Comparison of ENCODE assay signal across 13 cellular contexts in genomic region chr12:6205761-6206160, GRCh38. TPM values are rescaled to one million over a fixed set of nuclear protein-coding genes. Genes with fewer than 3 reads are reported as not detected.
DNase-seq lines count a peak whose midpoint lies in the region; ATAC-seq and TF ChIP-seq lines count a peak whose summit lies in the region.
"Had no signal": no experiment of that assay in that cellular context is flagged by ENCODE, and none has a peak within 500 bp of the region (broad histone marks: within the 10 kb centered on the region; RNA-seq: fewer than 3 reads in every experiment).

No MANE protein-coding gene starts in this region.

- H3K9me3 Mint-ChIP-seq in dendritic cell treated with granulocyte-macrophage colony-stimulating factor and Interleukin-4, amounts not matched to agents 40 ng/mL and 50 ng/mL, for 4 days, result no peaks in the 10 kb centered on the region
- no peaks in the 10 kb centered on the region for H3K9me3 Mint-ChIP-seq in mesothelial cell of epicardium
- H3K9me3 Mint-ChIP-seq: activated naive CD4-positive, alpha-beta T cell treated with anti-CD3 and anti-CD28 coated beads for 36 hours; HFFc6 had no signal

- H3K27ac ChIP-seq in suprapubic skin, result peak overlapping the region; percentile 99

- H3F3A ChIP-seq in Loucy (ENCODE audit: low read depth), result no peaks in the 10 kb centered on the region

- TF ChIP-seq EP300 in suprapubic skin (IDR thresholded peaks at IDR 0.05), result no peak

- 52% methylated on average over 2 of the region's 2 CpGs for WGBS in suprapubic skin

- TF ChIP-seq CTCF in Loucy (conservative IDR thresholded peaks at IDR 0.05; ENCODE audit: low read length) (no peak), mesothelial cell of epicardium (IDR thresholded peaks at IDR 0.05; ENCODE audit: unreplicated experiment) (no peak), suprapubic skin (IDR thresholded peaks at IDR 0.05) (no peak)

- H3K36me3 ChIP-seq in Loucy (ENCODE audit: insufficient read depth, low read length), result no peaks in the 10 kb centered on the region
- no peaks in the 10 kb centered on the region for H3K36me3 ChIP-seq in suprapubic skin

- no peak overlapping the region for H3K4me3 Mint-ChIP-seq in dendritic cell treated with granulocyte-macrophage colony-stimulating factor and Interleukin-4, amounts not matched to agents 40 ng/mL and 50 ng/mL, for 4 days
- H3K4me3 Mint-ChIP-seq in mesothelial cell of epicardium, result no peak overlapping the region
- H3K4me3 Mint-ChIP-seq: activated naive CD4-positive, alpha-beta T cell treated with anti-CD3 and anti-CD28 coated beads for 36 hours; HFFc6 had no signal

- DNase-seq in mesothelial cell of epicardium (ENCODE audit: low spot score in 2 of 2, unreplicated experiment in 2 of 2) (no peak), suprapubic skin (ENCODE audit: low spot score in 2 of 2) (no peak), activated gamma-delta T cell treated with Interleukin-2 at 50 U/mL for 16 hours (no peak), HPDE6-E6E7 (ENCODE audit: extremely low spot score) (no peak), NOMO-1 treated with dmso at 0.1 percent for 144 hours (lab: John Stamatoyannopoulos, UW; ENCODE audit: unreplicated experiment) (no peak)
- DNase-seq: activated CD4-positive, alpha-beta T cell treated with anti-CD3 and anti-CD28 coated beads, Interleukin-2, amount 50 U/mL, for 4 hours; activated naive CD4-positive, alpha-beta T cell treated with anti-CD3 and anti-CD28 coated beads for 36 hours; HFFc6; NCI-H2081 treated with DMSO at 0.1 percent for 48 hours; OCI-M1 had no signal

- H2AFZ ChIP-seq in Loucy (ENCODE audit: low read length), result 0 out of 2 replicates have a peak overlapping the region, but pooled peaks have one; percentile 64

- H3K9me2 ChIP-seq in Loucy (replicated peaks; ENCODE audit: low read depth, low read length), result no peaks in the 10 kb centered on the region

- no peak for TF ChIP-seq POLR2A in suprapubic skin (IDR thresholded peaks at IDR 0.05)

- H3K4me3 ChIP-seq in Loucy (ENCODE audit: low read length, poor library complexity, severe bottlenecking) (no peak overlapping the region), suprapubic skin (no peak overlapping the region)

- H3K4me1 Mint-ChIP-seq in dendritic cell treated with granulocyte-macrophage colony-stimulating factor and Interleukin-4, amounts not matched to agents 40 ng/mL and 50 ng/mL, for 4 days (ENCODE audit: low read depth), result peaks cover 80% of the 10 kb centered on the region
- H3K4me1 Mint-ChIP-seq in mesothelial cell of epicardium, result peaks cover 28% of the 10 kb centered on the region

- intact Hi-C loops in dendritic cell treated with granulocyte-macrophage colony-stimulating factor and Interleukin-4, amounts not matched to agents 40 ng/mL and 50 ng/mL, for 4 days (cut with micrococcal nuclease), result no loop called here

- H3K4me1 ChIP-seq in Loucy (ENCODE audit: insufficient read depth, low read length, poor library complexity, severe bottlenecking) (peaks cover 4% of the 10 kb centered on the region), suprapubic skin (peaks cover 97% of the 10 kb centered on the region)

- H3K4me2 ChIP-seq in Loucy (ENCODE audit: low read depth, low read length, poor library complexity, severe bottlenecking), result no peak overlapping the region

- H3K27me3 ChIP-seq in Loucy (ENCODE audit: insufficient read depth, low read length, poor library complexity, severe bottlenecking), result peaks cover 3% of the 10 kb centered on the region
- no peaks in the 10 kb centered on the region for H3K27me3 ChIP-seq in suprapubic skin

- H3K36me3 Mint-ChIP-seq in dendritic cell treated with granulocyte-macrophage colony-stimulating factor and Interleukin-4, amounts not matched to agents 40 ng/mL and 50 ng/mL, for 4 days (ENCODE audit: low read depth), result peaks cover 27% of the 10 kb centered on the region
- H3K36me3 Mint-ChIP-seq in mesothelial cell of epicardium, result no peaks in the 10 kb centered on the region

- no peaks in the 10 kb centered on the region for H3K9me3 ChIP-seq in Loucy (ENCODE audit: insufficient read depth, low read depth, low read length)
- no peaks in the 10 kb centered on the region for H3K9me3 ChIP-seq in suprapubic skin

- H3K79me2 ChIP-seq in Loucy (ENCODE audit: insufficient read depth, low read length), result no peaks in the 10 kb centered on the region

- peaks cover 41% of the 10 kb centered on the region for H3K27me3 Mint-ChIP-seq in dendritic cell treated with granulocyte-macrophage colony-stimulating factor and Interleukin-4, amounts not matched to agents 40 ng/mL and 50 ng/mL, for 4 days
- H3K27me3 Mint-ChIP-seq in mesothelial cell of epicardium (ENCODE audit: low read depth), result peaks cover 31% of the 10 kb centered on the region

- no peaks in the 10 kb centered on the region for H4K20me1 ChIP-seq in Loucy (ENCODE audit: insufficient read depth, low read length, poor library complexity, severe bottlenecking)

- H3K27ac Mint-ChIP-seq in dendritic cell treated with granulocyte-macrophage colony-stimulating factor and Interleukin-4, amounts not matched to agents 40 ng/mL and 50 ng/mL, for 4 days, result peak overlapping the region; percentile 20
- H3K27ac Mint-ChIP-seq in mesothelial cell of epicardium, result peak overlapping the region; percentile 0
- H3K27ac Mint-ChIP-seq: activated naive CD4-positive, alpha-beta T cell treated with anti-CD3 and anti-CD28 coated beads for 36 hours; HFFc6 had no signal

- no peak for ATAC-seq in GM18909 (IDR thresholded peaks at IDR 0.05; ENCODE audit: poor library complexity, unreplicated experiment)

- H3K9ac ChIP-seq in Loucy (ENCODE audit: low read depth, low read length, poor library complexity, severe bottlenecking), result no peak overlapping the region

RNA-seq across cellular contexts. Expression of gene CD9, which starts 5.6 kb away (rescaled TPM):
- 20.0 to 22.6 TPM (median 22.3 TPM) in 3 replicates for total RNA-seq in mesothelial cell of epicardium
- total RNA-seq in suprapubic skin, result 100 to 1,000 TPM; 420 to 548 (median 475) TPM

Comparison
In these comparisons a context has a peak if more than half of its experiments do, and no peak if none do; other contexts are left out.
1. RNA of gene CD9, which starts 5.6 kb away (total RNA-seq): 420 to 548 TPM in suprapubic skin; 20.0 to 22.6 TPM in mesothelial cell of epicardium; every median in the first group is over 10 times any median in the second.